1 cellular context compared by ENCODE assay signal in the genomic region with DNA sequence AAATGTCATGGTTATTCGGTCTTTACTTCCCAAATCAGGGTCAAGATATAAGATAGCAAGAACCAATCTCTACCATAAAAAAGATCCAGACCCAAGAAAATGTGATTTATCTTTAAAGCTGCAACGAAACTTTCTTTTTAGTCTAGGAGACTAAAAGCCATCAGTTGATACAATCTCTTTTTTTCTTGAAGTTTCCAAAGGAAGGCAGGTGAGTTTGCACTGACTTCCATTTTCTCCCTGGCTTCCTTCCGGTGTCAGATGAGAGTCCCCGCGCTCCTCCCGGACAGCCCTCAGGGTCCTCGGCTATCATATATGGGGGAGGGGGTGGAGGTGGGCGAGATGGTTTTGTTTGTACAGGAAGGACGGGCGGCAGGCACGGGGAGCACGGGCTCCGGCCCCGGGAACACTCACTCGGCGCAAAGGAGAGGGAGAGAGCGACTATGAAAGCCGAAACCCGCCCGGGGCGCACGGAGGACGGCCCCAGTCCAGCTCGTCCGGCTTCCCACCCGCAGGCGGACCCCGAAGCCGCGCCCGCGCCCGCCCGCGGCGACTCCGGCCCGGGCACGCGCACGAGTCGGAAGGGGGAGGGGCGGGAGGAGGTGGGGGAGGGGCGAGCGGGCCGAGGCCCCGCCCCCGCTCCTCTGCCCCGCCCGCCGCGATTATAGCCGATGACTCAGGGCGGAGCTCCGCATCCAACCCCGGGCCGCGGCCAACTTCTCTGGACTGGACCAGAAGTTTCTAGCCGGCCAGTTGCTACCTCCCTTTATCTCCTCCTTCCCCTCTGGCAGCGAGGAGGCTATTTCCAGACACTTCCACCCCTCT.
TF ChIP-seq lines count a peak whose summit lies in the region.

A gene (plus strand): TSS at position 689 of the 822 bp plus-strand sequence. CDS start 296 bp downstream, outside the sequence.

TF ChIP-seq in HepG2, 621 proteins besides CTCF, POLR2A, EP300 and RAD21 (continued from another document and continues in another):
- TF ChIP-seq ZNF383 (CRISPR knock-in tag; IDR thresholded peaks at IDR 0.05; ENCODE audit: borderline replicate concordance) (0 out of 2 replicates have a peak, but pooled peaks have one; percentile 7), KLF6 (CRISPR knock-in tag; IDR thresholded peaks at IDR 0.05) (peak; percentile 59; the same call in 1 of the 2 replicates), ZNF382 (CRISPR knock-in tag; IDR thresholded peaks at IDR 0.05; ENCODE audit: borderline replicate concordance) (no peak), NFE2L1 (CRISPR knock-in tag; IDR thresholded peaks at IDR 0.05; ENCODE audit: borderline replicate concordance) (no peak), CAMTA2 (CRISPR knock-in tag; IDR thresholded peaks at IDR 0.05; ENCODE audit: borderline replicate concordance) (0 out of 2 replicates have a peak, but pooled peaks have one; percentile 30), TBL1XR1 (IDR thresholded peaks at IDR 0.05; ENCODE audit: borderline replicate concordance, low read length, partially characterized antibody) (peak; percentile 60), FOSL1 (CRISPR knock-in tag; IDR thresholded peaks at IDR 0.05; ENCODE audit: borderline replicate concordance) (0 out of 2 replicates have a peak, but pooled peaks have one; percentile 25), RFX5 (IDR thresholded peaks at IDR 0.05; ENCODE audit: low read depth, low read length) (no peak), ZNF839 (CRISPR knock-in tag; IDR thresholded peaks at IDR 0.05; ENCODE audit: borderline replicate concordance) (no peak), SNAPC2 (CRISPR knock-in tag; IDR thresholded peaks at IDR 0.05) (no peak), SAFB2 (CRISPR knock-in tag; IDR thresholded peaks at IDR 0.05; ENCODE audit: borderline replicate concordance, low read depth) (peak; percentile 58; the same call in 1 of the 2 replicates), KMT2A (CRISPR knock-in tag; IDR thresholded peaks at IDR 0.05) (no peak), GABPB1 (CRISPR knock-in tag; IDR thresholded peaks at IDR 0.05) (peak; percentile 73), ZNF563 (CRISPR knock-in tag; IDR thresholded peaks at IDR 0.05) (0 out of 2 replicates have a peak, but pooled peaks have one; percentile 9), NR2F2 (IDR thresholded peaks at IDR 0.05; ENCODE audit: borderline replicate concordance, low read depth) (no peak), TP53 (CRISPR knock-in tag; conservative IDR thresholded peaks at IDR 0.05) (0 out of 2 replicates have a peak, but pooled peaks have one; percentile 39), MAZ (IDR thresholded peaks at IDR 0.05; ENCODE audit: borderline replicate concordance, low read depth, low read length) (peak; percentile 56; the same call in 1 of the 2 replicates), MAZ (CRISPR knock-in tag; IDR thresholded peaks at IDR 0.05; ENCODE audit: low read depth) (peak; percentile 49; the same call in 1 of the 2 replicates), ZFP37 (CRISPR knock-in tag; IDR thresholded peaks at IDR 0.05; ENCODE audit: borderline replicate concordance) (peak; percentile 53; the same call in 1 of the 2 replicates), FOXK1 (CRISPR knock-in tag; IDR thresholded peaks at IDR 0.05; ENCODE audit: borderline replicate concordance, low read depth) (peak; percentile 36; the same call in 1 of the 2 replicates), ZNF737 (CRISPR knock-in tag; IDR thresholded peaks at IDR 0.05; ENCODE audit: borderline replicate concordance) (no peak), ZNF441 (CRISPR knock-in tag; IDR thresholded peaks at IDR 0.05; ENCODE audit: borderline replicate concordance) (peak; percentile 24; the same call in 1 of the 2 replicates), EED (CRISPR knock-in tag; IDR thresholded peaks at IDR 0.05) (no peak), ZNF746 (CRISPR knock-in tag; IDR thresholded peaks at IDR 0.05) (no peak), NKX3-1 (CRISPR knock-in tag; IDR thresholded peaks at IDR 0.05) (peak; percentile 53), AKAP8 (CRISPR knock-in tag; IDR thresholded peaks at IDR 0.05) (no peak), YEATS2 (CRISPR knock-in tag; IDR thresholded peaks at IDR 0.05; ENCODE audit: borderline replicate concordance) (peak; percentile 21; the same call in 1 of the 2 replicates), CBX1 (IDR thresholded peaks at IDR 0.05; ENCODE audit: low read depth) (peak; percentile 67), ELF1 (CRISPR knock-in tag; IDR thresholded peaks at IDR 0.05) (peak; percentile 56), ZNF564 (CRISPR knock-in tag; IDR thresholded peaks at IDR 0.05) (no peak), ZNF660 (CRISPR knock-in tag; IDR thresholded peaks at IDR 0.05; ENCODE audit: borderline replicate concordance, low read depth) (no peak), HNRNPLL (IDR thresholded peaks at IDR 0.05; ENCODE audit: low read depth, low read length, poor library complexity, severe bottlenecking) (peak; percentile 58)
- TF ChIP-seq, protein P1, sequence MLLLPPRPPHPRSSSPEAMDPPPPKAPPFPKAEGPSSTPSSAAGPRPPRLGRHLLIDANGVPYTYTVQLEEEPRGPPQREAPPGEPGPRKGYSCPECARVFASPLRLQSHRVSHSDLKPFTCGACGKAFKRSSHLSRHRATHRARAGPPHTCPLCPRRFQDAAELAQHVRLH (CRISPR knock-in tag; IDR thresholded peaks at IDR 0.05; ENCODE audit: borderline replicate concordance, low read depth) = peak; percentile 32; the same call in 1 of the 2 replicates
- TF ChIP-seq, protein P2, sequence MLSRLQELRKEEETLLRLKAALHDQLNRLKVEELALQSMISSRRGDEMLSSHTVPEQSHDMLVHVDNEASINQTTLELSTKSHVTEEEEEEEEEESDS (CRISPR knock-in tag; IDR thresholded peaks at IDR 0.05; ENCODE audit: borderline replicate concordance) = no peak
- TF ChIP-seq, protein P3, sequence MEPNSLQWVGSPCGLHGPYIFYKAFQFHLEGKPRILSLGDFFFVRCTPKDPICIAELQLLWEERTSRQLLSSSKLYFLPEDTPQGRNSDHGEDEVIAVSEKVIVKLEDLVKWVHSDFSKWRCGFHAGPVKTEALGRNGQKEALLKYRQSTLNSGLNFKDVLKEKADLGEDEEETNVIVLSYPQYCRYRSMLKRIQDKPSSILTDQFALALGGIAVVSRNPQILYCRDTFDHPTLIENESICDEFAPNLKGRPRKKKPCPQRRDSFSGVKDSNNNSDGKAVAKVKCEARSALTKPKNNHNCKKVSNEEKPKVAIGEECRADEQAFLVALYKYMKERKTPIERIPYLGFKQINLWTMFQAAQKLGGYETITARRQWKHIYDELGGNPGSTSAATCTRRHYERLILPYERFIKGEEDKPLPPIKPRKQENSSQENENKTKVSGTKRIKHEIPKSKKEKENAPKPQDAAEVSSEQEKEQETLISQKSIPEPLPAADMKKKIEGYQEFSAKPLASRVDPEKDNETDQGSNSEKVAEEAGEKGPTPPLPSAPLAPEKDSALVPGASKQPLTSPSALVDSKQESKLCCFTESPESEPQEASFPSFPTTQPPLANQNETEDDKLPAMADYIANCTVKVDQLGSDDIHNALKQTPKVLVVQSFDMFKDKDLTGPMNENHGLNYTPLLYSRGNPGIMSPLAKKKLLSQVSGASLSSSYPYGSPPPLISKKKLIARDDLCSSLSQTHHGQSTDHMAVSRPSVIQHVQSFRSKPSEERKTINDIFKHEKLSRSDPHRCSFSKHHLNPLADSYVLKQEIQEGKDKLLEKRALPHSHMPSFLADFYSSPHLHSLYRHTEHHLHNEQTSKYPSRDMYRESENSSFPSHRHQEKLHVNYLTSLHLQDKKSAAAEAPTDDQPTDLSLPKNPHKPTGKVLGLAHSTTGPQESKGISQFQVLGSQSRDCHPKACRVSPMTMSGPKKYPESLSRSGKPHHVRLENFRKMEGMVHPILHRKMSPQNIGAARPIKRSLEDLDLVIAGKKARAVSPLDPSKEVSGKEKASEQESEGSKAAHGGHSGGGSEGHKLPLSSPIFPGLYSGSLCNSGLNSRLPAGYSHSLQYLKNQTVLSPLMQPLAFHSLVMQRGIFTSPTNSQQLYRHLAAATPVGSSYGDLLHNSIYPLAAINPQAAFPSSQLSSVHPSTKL (CRISPR knock-in tag; IDR thresholded peaks at IDR 0.05) = 0 out of 2 replicates have a peak, but pooled peaks have one; percentile 42
- TF ChIP-seq, protein P4, sequence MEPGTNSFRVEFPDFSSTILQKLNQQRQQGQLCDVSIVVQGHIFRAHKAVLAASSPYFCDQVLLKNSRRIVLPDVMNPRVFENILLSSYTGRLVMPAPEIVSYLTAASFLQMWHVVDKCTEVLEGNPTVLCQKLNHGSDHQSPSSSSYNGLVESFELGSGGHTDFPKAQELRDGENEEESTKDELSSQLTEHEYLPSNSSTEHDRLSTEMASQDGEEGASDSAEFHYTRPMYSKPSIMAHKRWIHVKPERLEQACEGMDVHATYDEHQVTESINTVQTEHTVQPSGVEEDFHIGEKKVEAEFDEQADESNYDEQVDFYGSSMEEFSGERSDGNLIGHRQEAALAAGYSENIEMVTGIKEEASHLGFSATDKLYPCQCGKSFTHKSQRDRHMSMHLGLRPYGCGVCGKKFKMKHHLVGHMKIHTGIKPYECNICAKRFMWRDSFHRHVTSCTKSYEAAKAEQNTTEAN (CRISPR knock-in tag; conservative IDR thresholded peaks at IDR 0.05) = peak; percentile 36; the same call in 1 of the 2 replicates
- TF ChIP-seq, protein P5, sequence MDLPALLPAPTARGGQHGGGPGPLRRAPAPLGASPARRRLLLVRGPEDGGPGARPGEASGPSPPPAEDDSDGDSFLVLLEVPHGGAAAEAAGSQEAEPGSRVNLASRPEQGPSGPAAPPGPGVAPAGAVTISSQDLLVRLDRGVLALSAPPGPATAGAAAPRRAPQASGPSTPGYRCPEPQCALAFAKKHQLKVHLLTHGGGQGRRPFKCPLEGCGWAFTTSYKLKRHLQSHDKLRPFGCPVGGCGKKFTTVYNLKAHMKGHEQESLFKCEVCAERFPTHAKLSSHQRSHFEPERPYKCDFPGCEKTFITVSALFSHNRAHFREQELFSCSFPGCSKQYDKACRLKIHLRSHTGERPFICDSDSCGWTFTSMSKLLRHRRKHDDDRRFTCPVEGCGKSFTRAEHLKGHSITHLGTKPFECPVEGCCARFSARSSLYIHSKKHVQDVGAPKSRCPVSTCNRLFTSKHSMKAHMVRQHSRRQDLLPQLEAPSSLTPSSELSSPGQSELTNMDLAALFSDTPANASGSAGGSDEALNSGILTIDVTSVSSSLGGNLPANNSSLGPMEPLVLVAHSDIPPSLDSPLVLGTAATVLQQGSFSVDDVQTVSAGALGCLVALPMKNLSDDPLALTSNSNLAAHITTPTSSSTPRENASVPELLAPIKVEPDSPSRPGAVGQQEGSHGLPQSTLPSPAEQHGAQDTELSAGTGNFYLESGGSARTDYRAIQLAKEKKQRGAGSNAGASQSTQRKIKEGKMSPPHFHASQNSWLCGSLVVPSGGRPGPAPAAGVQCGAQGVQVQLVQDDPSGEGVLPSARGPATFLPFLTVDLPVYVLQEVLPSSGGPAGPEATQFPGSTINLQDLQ (CRISPR knock-in tag; IDR thresholded peaks at IDR 0.05) = no peak
- TF ChIP-seq, protein P6, sequence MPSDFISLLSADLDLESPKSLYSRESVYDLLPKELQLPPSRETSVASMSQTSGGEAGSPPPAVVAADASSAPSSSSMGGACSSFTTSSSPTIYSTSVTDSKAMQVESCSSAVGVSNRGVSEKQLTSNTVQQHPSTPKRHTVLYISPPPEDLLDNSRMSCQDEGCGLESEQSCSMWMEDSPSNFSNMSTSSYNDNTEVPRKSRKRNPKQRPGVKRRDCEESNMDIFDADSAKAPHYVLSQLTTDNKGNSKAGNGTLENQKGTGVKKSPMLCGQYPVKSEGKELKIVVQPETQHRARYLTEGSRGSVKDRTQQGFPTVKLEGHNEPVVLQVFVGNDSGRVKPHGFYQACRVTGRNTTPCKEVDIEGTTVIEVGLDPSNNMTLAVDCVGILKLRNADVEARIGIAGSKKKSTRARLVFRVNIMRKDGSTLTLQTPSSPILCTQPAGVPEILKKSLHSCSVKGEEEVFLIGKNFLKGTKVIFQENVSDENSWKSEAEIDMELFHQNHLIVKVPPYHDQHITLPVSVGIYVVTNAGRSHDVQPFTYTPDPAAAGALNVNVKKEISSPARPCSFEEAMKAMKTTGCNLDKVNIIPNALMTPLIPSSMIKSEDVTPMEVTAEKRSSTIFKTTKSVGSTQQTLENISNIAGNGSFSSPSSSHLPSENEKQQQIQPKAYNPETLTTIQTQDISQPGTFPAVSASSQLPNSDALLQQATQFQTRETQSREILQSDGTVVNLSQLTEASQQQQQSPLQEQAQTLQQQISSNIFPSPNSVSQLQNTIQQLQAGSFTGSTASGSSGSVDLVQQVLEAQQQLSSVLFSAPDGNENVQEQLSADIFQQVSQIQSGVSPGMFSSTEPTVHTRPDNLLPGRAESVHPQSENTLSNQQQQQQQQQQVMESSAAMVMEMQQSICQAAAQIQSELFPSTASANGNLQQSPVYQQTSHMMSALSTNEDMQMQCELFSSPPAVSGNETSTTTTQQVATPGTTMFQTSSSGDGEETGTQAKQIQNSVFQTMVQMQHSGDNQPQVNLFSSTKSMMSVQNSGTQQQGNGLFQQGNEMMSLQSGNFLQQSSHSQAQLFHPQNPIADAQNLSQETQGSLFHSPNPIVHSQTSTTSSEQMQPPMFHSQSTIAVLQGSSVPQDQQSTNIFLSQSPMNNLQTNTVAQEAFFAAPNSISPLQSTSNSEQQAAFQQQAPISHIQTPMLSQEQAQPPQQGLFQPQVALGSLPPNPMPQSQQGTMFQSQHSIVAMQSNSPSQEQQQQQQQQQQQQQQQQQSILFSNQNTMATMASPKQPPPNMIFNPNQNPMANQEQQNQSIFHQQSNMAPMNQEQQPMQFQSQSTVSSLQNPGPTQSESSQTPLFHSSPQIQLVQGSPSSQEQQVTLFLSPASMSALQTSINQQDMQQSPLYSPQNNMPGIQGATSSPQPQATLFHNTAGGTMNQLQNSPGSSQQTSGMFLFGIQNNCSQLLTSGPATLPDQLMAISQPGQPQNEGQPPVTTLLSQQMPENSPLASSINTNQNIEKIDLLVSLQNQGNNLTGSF (CRISPR knock-in tag; IDR thresholded peaks at IDR 0.05) = 0 out of 2 replicates have a peak, but pooled peaks have one; percentile 28
- TF ChIP-seq, protein P7, sequence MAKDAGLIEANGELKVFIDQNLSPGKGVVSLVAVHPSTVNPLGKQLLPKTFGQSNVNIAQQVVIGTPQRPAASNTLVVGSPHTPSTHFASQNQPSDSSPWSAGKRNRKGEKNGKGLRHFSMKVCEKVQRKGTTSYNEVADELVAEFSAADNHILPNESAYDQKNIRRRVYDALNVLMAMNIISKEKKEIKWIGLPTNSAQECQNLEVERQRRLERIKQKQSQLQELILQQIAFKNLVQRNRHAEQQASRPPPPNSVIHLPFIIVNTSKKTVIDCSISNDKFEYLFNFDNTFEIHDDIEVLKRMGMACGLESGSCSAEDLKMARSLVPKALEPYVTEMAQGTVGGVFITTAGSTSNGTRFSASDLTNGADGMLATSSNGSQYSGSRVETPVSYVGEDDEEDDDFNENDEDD (CRISPR knock-in tag; IDR thresholded peaks at IDR 0.05; ENCODE audit: borderline replicate concordance) = peak; percentile 53; the same call in 1 of the 2 replicates
- TF ChIP-seq, protein P8, sequence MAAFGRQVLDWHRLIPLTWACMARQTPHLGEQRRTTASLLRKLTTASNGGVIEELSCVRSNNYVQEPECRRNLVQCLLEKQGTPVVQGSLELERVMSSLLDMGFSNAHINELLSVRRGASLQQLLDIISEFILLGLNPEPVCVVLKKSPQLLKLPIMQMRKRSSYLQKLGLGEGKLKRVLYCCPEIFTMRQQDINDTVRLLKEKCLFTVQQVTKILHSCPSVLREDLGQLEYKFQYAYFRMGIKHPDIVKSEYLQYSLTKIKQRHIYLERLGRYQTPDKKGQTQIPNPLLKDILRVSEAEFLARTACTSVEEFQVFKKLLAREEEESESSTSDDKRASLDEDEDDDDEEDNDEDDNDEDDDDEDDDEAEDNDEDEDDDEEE (CRISPR knock-in tag; IDR thresholded peaks at IDR 0.05) = peak; percentile 49; the same call in 1 of the 2 replicates
